In the genomic region with DNA sequence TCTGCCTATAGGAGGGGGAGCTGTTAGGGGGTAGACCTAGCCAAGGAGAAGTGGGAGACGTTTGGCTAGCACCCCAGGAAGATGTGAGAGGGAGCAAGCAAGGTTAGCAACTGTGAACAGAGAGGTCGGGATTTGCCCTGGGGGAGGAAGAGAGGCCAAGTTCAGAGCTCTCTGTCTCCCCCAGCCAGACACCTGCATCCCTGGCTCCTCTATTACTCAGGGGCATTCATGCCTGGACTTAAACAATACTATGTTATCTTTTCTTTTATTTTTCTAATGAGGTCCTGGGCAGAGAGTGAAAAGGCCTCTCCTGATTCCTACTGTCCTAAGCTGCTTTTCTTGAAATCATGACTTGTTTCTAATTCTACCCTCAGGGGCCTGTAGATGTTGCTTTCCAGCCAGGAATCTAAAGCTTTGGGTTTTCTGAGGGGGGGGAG, we compare ENCODE assay signal across 1 cellular context.
TF ChIP-seq lines count a peak whose summit lies in the region.

No MANE protein-coding gene starts in this region.

TF ChIP-seq in SK-N-SH treated with all-trans-retinoic acid at 6 μM for 48 hours, 23 proteins besides CTCF, POLR2A, EP300 and RAD21 (continued from another document):
- TF ChIP-seq, protein P1, sequence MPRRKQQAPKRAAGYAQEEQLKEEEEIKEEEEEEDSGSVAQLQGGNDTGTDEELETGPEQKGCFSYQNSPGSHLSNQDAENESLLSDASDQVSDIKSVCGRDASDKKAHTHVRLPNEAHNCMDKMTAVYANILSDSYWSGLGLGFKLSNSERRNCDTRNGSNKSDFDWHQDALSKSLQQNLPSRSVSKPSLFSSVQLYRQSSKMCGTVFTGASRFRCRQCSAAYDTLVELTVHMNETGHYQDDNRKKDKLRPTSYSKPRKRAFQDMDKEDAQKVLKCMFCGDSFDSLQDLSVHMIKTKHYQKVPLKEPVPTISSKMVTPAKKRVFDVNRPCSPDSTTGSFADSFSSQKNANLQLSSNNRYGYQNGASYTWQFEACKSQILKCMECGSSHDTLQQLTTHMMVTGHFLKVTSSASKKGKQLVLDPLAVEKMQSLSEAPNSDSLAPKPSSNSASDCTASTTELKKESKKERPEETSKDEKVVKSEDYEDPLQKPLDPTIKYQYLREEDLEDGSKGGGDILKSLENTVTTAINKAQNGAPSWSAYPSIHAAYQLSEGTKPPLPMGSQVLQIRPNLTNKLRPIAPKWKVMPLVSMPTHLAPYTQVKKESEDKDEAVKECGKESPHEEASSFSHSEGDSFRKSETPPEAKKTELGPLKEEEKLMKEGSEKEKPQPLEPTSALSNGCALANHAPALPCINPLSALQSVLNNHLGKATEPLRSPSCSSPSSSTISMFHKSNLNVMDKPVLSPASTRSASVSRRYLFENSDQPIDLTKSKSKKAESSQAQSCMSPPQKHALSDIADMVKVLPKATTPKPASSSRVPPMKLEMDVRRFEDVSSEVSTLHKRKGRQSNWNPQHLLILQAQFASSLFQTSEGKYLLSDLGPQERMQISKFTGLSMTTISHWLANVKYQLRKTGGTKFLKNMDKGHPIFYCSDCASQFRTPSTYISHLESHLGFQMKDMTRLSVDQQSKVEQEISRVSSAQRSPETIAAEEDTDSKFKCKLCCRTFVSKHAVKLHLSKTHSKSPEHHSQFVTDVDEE (CRISPR knock-in tag; IDR thresholded peaks at IDR 0.05): no peak
- TF ChIP-seq, protein P2, sequence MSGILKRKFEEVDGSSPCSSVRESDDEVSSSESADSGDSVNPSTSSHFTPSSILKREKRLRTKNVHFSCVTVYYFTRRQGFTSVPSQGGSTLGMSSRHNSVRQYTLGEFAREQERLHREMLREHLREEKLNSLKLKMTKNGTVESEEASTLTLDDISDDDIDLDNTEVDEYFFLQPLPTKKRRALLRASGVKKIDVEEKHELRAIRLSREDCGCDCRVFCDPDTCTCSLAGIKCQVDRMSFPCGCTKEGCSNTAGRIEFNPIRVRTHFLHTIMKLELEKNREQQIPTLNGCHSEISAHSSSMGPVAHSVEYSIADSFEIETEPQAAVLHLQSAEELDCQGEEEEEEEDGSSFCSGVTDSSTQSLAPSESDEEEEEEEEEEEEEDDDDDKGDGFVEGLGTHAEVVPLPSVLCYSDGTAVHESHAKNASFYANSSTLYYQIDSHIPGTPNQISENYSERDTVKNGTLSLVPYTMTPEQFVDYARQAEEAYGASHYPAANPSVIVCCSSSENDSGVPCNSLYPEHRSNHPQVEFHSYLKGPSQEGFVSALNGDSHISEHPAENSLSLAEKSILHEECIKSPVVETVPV (CRISPR knock-in tag; IDR thresholded peaks at IDR 0.05): no peak
- TF ChIP-seq ESRRG (CRISPR knock-in tag; IDR thresholded peaks at IDR 0.05) (no peak), PPARA (CRISPR knock-in tag; IDR thresholded peaks at IDR 0.05; ENCODE audit: borderline replicate concordance) (no peak), ISL1 (CRISPR knock-in tag; IDR thresholded peaks at IDR 0.05) (no peak), ZNF8 (CRISPR knock-in tag; IDR thresholded peaks at IDR 0.05) (no peak), OSR1 (CRISPR knock-in tag; IDR thresholded peaks at IDR 0.05) (no peak), ARNTL (CRISPR knock-in tag; IDR thresholded peaks at IDR 0.05; ENCODE audit: borderline replicate concordance, low read depth) (no peak), SNAI2 (CRISPR knock-in tag; IDR thresholded peaks at IDR 0.05) (no peak), ZC3H10 (CRISPR knock-in tag; IDR thresholded peaks at IDR 0.05) (no peak), ZNF565 (CRISPR knock-in tag; conservative IDR thresholded peaks at IDR 0.05; ENCODE audit: low read depth) (no peak), TCF4 (CRISPR knock-in tag; IDR thresholded peaks at IDR 0.05; ENCODE audit: borderline replicate concordance) (no peak)
